Comparison of ENCODE assay signal across 8 cellular contexts in the genomic region with DNA sequence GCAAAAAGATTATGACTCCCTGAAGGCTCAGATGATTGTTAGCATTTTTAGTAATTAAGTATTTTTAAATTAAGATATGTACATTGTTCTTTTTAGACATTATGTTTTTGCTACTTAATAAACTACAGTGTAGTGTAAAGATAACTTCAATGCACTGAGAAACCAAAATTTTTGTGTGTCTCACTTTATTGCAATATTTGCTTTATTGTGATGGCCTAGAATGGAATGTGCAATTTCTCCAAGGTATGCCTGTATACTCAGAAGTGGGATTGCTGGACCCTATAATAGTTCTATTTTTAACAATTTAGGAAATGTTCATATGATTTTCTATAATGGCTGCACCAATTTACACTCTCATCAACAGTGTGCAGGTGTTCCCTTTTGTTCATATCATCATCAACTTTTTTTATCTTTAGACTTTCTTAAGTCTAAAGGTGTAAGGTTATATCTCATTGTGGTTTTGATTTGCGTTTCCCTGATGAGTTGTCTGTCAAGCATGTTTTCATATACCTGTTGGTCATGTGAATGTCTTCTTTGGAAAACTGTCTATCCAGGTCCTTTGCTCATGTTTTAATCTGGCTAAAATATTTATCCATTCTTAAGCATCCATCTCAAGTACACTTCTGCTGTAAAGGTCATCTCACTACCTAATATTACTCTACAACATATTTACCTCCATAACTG.
"Had no signal": no experiment of that assay in that cellular context is flagged by ENCODE, and none has a peak within 500 bp of the region (broad histone marks: within the 10 kb centered on the region; RNA-seq: fewer than 3 reads in every experiment).

No MANE protein-coding gene starts in this region.

- FAIRE-seq: G401.6, GM12878, GM12891, GM12892, GM18507, GM19239 had no signal

- H3K4me3 ChIP-seq: GM12878 had no signal

- ATAC-seq: GM12878 had no signal

- DNase-seq: GDM1, GF-D8 had no signal
